In the genomic region with DNA sequence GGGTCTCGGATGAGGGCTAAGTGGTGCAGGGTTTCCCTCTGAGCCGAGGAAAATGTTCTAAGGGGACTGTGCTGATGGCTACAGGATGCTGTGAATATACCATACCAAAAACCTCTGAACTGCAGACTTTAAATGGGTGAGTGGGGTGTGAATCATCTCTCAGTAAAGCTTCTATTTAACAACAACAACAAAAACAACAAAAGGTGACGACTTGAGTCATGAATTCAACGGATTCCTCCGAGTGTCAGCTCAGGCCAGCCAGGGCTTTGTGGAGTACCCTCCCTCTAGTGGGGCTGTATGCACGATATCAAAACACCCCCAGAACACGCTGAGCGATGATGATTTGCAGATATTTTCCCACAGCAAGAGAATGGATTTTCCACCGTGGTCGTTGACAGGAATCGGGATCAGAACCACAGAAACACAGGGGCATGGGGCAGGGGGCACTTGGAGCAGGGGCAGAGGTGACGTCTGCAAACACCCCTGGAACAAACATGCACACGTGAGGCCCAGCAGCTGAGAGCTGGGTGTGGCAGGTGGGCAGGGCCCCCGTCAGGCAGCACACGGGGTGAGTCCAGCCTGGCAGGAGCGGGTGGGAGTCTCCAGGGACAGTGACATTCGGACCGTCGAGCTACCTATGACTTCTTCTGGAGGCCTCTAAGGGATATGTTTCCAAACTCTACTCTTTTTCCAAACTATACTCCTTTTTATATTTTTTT, we compare ENCODE assay signal across 26 cellular contexts. TPM values are rescaled to one million over a fixed set of nuclear protein-coding genes. Genes with fewer than 3 reads are reported as not detected.
DNase-seq lines count a peak whose midpoint lies in the region; ATAC-seq, FAIRE-seq and TF ChIP-seq lines count a peak whose summit lies in the region.
"Had no signal": no experiment of that assay in that cellular context is flagged by ENCODE, and none has a peak within 500 bp of the region (broad histone marks: within the 10 kb centered on the region; RNA-seq: fewer than 3 reads in every experiment).

No MANE protein-coding gene starts in this region.

- no TSS peak for BruUV-seq in K562 (replicated peaks; lab: Mats Ljungman, UMichigan)

- H3K9me1 ChIP-seq in K562 (ENCODE audit: control insufficient read depth, insufficient read depth, low read length): no peaks in the 10 kb centered on the region

- H3K9me3 ChIP-seq in K562 (replicated peaks; ENCODE audit: control insufficient read depth, insufficient read depth, low read depth, low read length): no peaks in the 10 kb centered on the region
- no peaks in the 10 kb centered on the region for H3K9me3 ChIP-seq in mesenchymal stem cell (ENCODE audit: control insufficient read depth, low read length)
- H3K9me3 ChIP-seq: left lung, pancreas, sigmoid colon, vagina had no signal

- in situ Hi-C loops in K562 (cut with MboI): no loop called here

- DNase-seq in H54 (ENCODE audit: insufficient read length, low spot score) (peak; percentile 71), M059J (ENCODE audit: low read depth) (peak; percentile 68), K562 (ENCODE audit: extremely low read depth in 1 of 4, low spot score in 3 of 4) (no peak), mesenchymal stem cell (peak; percentile 18), left cardiac atrium (no peak), SIG-M5 treated with dmso at 0.1 percent for 504 hours (lab: John Stamatoyannopoulos, UW; ENCODE audit: unreplicated experiment) (no peak), UCSD-AML1 (lab: John Stamatoyannopoulos, UW; ENCODE audit: unreplicated experiment) (no peak), NCI-H187 (lab: John Stamatoyannopoulos, UW) (no peak)
- DNase-seq: activated CD4-positive, alpha-beta T cell treated with anti-CD3 and anti-CD28 coated beads for 1 hour; activated CD8-positive, alpha-beta T cell treated with anti-CD3 and anti-CD28 coated beads for 36 hours; activated naive CD8-positive, alpha-beta T cell treated with anti-CD3 and anti-CD28 coated beads for 36 hours; foreskin melanocyte; Kasumi-1; midbrain; natural killer cell; NCI-H1092; NCI-H1930; NCI-H69; pancreas; Right ventricle myocardium superior; sigmoid colon; stimulated activated CD4-positive, alpha-beta T cell treated with anti-CD3 and anti-CD28 coated beads, Interleukin-15, amount 100 ng/mL, for 24 hours had no signal

- 14% methylated on average over 14 of the region's 19 CpGs for WGBS in K562 (ENCODE audit: insufficient coverage, low coverage, missing lambda C conversion rate)
- WGBS in mesenchymal stem cell: 55% methylated on average over 15 of the region's 19 CpGs

- peaks cover 6 to 39% of the 10 kb centered on the region in 2 experiments; a peak in 4 of 5 replicates for H3K4me1 ChIP-seq in K562 (replicated peaks in 1 of 2; ENCODE audit: control insufficient read depth in 2 of 2, insufficient read depth in 2 of 2, low read length in 2 of 2)
- H3K4me1 ChIP-seq in mesenchymal stem cell (ENCODE audit: control insufficient read depth, insufficient read depth, low read depth, low read length): peaks cover 22% of the 10 kb centered on the region

- H3K27ac ChIP-seq in K562 (ENCODE audit: extremely low read depth, low read depth, low read length) (no peak overlapping the region), mesenchymal stem cell (ENCODE audit: low read length, poor library complexity, severe bottlenecking) (no peak overlapping the region)
- H3K27ac ChIP-seq: C4-2B, hepatocyte, left lung, pancreas, sigmoid colon, vagina had no signal

- H2BK12ac ChIP-seq in mesenchymal stem cell (ENCODE audit: low read length in 2 of 2): no peak overlapping the region

- CTCF ChIA-PET in K562 (lab: Yijun Ruan, JAX; ENCODE audit: low intra/inter-chr PET ratio): no interaction called here

- H3K79me1 ChIP-seq in mesenchymal stem cell (replicated peaks; ENCODE audit: low read length, poor library complexity, severe bottlenecking): peaks cover 41% of the 10 kb centered on the region

- no peaks in the 10 kb centered on the region; the same call in 1 of the 2 replicates for H4K20me1 ChIP-seq in K562 (replicated peaks; ENCODE audit: control insufficient read depth, insufficient read depth, low read length)

- no peak overlapping the region for H2BK5ac ChIP-seq in mesenchymal stem cell (ENCODE audit: low read depth, low read length, poor library complexity, severe bottlenecking)

- H3K23ac ChIP-seq in mesenchymal stem cell (ENCODE audit: low read length in 2 of 2): peak overlapping the region in 1 of 2 experiments; percentile 73

- TF ChIP-seq EP300 in K562 (IDR thresholded peaks at IDR 0.05; ENCODE audit: low read length): no peak

- intact Hi-C loops in K562 (cut with micrococcal nuclease): no loop called here
- intact Hi-C loops in left cardiac atrium (cut with DNase I): loop anchor here (5.0 kb wide), 2 partner anchors 84 to 194 kb away; a partner anchor contains a TSS

- ATAC-seq in K562 (no peak), left cardiac atrium (no peak)
- ATAC-seq: activated CD8-positive, alpha-beta T cell treated with anti-CD3 and anti-CD28 coated beads for 36 hours; left lung; natural killer cell; pancreas had no signal

- H4K8ac ChIP-seq in mesenchymal stem cell (ENCODE audit: low read length): no peak overlapping the region

- H3K4me2 ChIP-seq in K562 (ENCODE audit: insufficient read depth, low read length) (no peak overlapping the region), mesenchymal stem cell (ENCODE audit: low read length, poor library complexity, severe bottlenecking) (no peak overlapping the region)
- H3K4me2 ChIP-seq: hepatocyte had no signal

- TF ChIP-seq RAD21 in K562 (CRISPR knock-in tag; conservative IDR thresholded peaks at IDR 0.05 in 1 of 2, IDR thresholded peaks at IDR 0.05 in 1 of 2): no peak

- no peaks in the 10 kb centered on the region for H3K27me3 ChIP-seq in K562 (ENCODE audit: control insufficient read depth in 2 of 2, insufficient read depth in 2 of 2, low read length in 2 of 2)
- H3K27me3 ChIP-seq in mesenchymal stem cell (ENCODE audit: control insufficient read depth in 1 of 2, insufficient read depth in 1 of 2, low read length in 2 of 2): peaks cover 0 to 20% of the 10 kb centered on the region in 2 experiments
- H3K27me3 ChIP-seq: hepatocyte, pancreas, vagina had no signal

- peak overlapping the region in 1 of 2 experiments; percentile 72; a peak in 1 of 4 replicates for H3K9ac ChIP-seq in K562 (ENCODE audit: insufficient read depth in 1 of 2, low read depth in 2 of 2, low read length in 2 of 2)
- no peak overlapping the region for H3K9ac ChIP-seq in mesenchymal stem cell (ENCODE audit: low read length)

- H3K4ac ChIP-seq in mesenchymal stem cell (ENCODE audit: low read depth in 1 of 2, low read length in 2 of 2): no peak overlapping the region

- H3K14ac ChIP-seq in mesenchymal stem cell (ENCODE audit: low read length in 2 of 2): no peak overlapping the region

- no peak overlapping the region for H2BK120ac ChIP-seq in mesenchymal stem cell (ENCODE audit: low read depth, low read length)

- H3K79me2 ChIP-seq in K562 (ENCODE audit: control insufficient read depth, insufficient read depth, low read length): no peaks in the 10 kb centered on the region
- H3K79me2 ChIP-seq: hepatocyte had no signal

- H4K91ac ChIP-seq in mesenchymal stem cell (ENCODE audit: low read length): no peak overlapping the region

- FAIRE-seq in H54 (lab: Jason Lieb, UNC) (no peak), K562 (lab: Jason Lieb, UNC) (peak; percentile 66)
- FAIRE-seq: pancreas had no signal

- POLR2A ChIA-PET in K562 (lab: Yijun Ruan, JAX): interaction anchor here (0.6 to 1.5 kb wide), 5 partner anchors 8 to 37 kb away, joined by 3 to 4 read pairs (median 3); no protein-coding TSS in a partner anchor

- no peak overlapping the region for H2AK5ac ChIP-seq in mesenchymal stem cell (ENCODE audit: low read length, severe bottlenecking)

- no peak overlapping the region for H2BK15ac ChIP-seq in mesenchymal stem cell (ENCODE audit: low read depth, poor library complexity, severe bottlenecking)

- H3K4me3 ChIP-seq in K562 (no peak overlapping the region), mesenchymal stem cell (ENCODE audit: insufficient read depth in 1 of 2, low read depth in 1 of 2, low read length in 2 of 2) (no peak overlapping the region)
- H3K4me3 ChIP-seq: hepatocyte, left lung, pancreas, sigmoid colon, vagina had no signal

- H3K36me3 ChIP-seq in K562 (ENCODE audit: control insufficient read depth, insufficient read depth, low read length) (no peaks in the 10 kb centered on the region), mesenchymal stem cell (ENCODE audit: control insufficient read depth in 1 of 2, insufficient read depth in 2 of 2, low read depth in 1 of 2, low read length in 2 of 2) (peaks cover 0 to 12% of the 10 kb centered on the region in 2 experiments)
- H3K36me3 ChIP-seq: left lung, pancreas, sigmoid colon, vagina had no signal

- TF ChIP-seq POLR2A in H54 (IDR thresholded peaks at IDR 0.05; ENCODE audit: low read depth, low read length) (no peak), K562 (conservative IDR thresholded peaks at IDR 0.05) (no peak)

- H2AFZ ChIP-seq in K562 (ENCODE audit: low read depth, low read length) (no peak overlapping the region), mesenchymal stem cell (ENCODE audit: low read depth, low read length) (no peak overlapping the region)
- H2AFZ ChIP-seq: hepatocyte had no signal

- no peak overlapping the region for H3K18ac ChIP-seq in mesenchymal stem cell (ENCODE audit: low read depth in 1 of 2, low read length in 2 of 2)

- no peak for TF ChIP-seq CTCF in K562 (IDR thresholded peaks at IDR 0.05 in 2 of 3, conservative IDR thresholded peaks at IDR 0.05 in 1 of 3; ENCODE audit: insufficient read depth in 2 of 3, low read depth in 1 of 3, low read length in 3 of 3)

RNA-seq across cellular contexts. Expression of a gene that starts 38.6 kb away (rescaled TPM):
- 36.9 and 59.3 TPM in 2 replicates for total RNA-seq in M059J (2014; rRNA removed; shearing (Covaris generic))
- 22.0 and 60.9 TPM in 2 replicates for total RNA-seq in K562 (2011; cell fraction: chromatin; rRNA removed; ENCODE audit: low replicate concordance)
- 104 and 105 TPM in 2 replicates for total RNA-seq in K562 (2011; cell fraction: nucleolus; rRNA removed)
- 35.7 and 41.6 TPM in 2 replicates for total RNA-seq in K562 (2011; cell fraction: nucleoplasm; rRNA removed)
- total RNA-seq in K562 (2014; rRNA removed): 62.7 and 92.2 TPM in 2 replicates
- 8.2 and 8.3 TPM in 2 replicates for total RNA-seq in K562 (2014; rRNA removed; fragmentation: Illumina TruSeq; extraction: Trizol)
- total RNA-seq in K562 (2015; rRNA removed; fragmentation: Illumina TruSeq; extraction: Trizol): 26.5 and 28.3 TPM in 2 replicates
- 97.3 and 104 TPM in 2 replicates for total RNA-seq in K562 (2021)
- polyA plus RNA-seq in K562 (2011; rRNA removed): 29.5 and 48.0 TPM in 2 replicates
- polyA plus RNA-seq in K562 (2011; cell fraction: cytosol; rRNA removed): 27.4 and 73.4 TPM in 2 replicates
- polyA plus RNA-seq in K562 (2011; cell fraction: nucleus; rRNA removed): 238 and 316 TPM in 2 replicates
- polyA plus RNA-seq in K562 (2012): 65.5 and 70.1 TPM in 2 replicates
- polyA plus RNA-seq in K562 (2014; fragmentation: Illumina TruSeq; extraction: Trizol): 10.3 and 24.9 TPM in 2 replicates
- 1 to 10 TPM in 1 of 2 experiments, under 1 TPM in 1; 0.34 to 1.1 TPM for polyA plus RNA-seq in K562 (2014; fragmentation: Nextera tagmentation; extraction: Ambion mirVana)
- polyA plus RNA-seq in K562 (2014; rRNA removed): 62.6 and 84.4 TPM in 2 replicates
- 1.6 and 4.4 TPM in 2 replicates for polyA minus RNA-seq in K562 (2011; rRNA and poly(A)+ RNA removed)
- polyA minus RNA-seq in K562 (2011; cell fraction: cytosol; rRNA and poly(A)+ RNA removed): 14.8 and 20.6 TPM in 2 replicates
- polyA minus RNA-seq in K562 (2011; cell fraction: nucleus; rRNA and poly(A)+ RNA removed): 47.3 and 53.0 TPM in 2 replicates
- polyA plus RNA-seq in mesenchymal stem cell (2013, experiment 1 of 2): 85.3 TPM
- 84.2 TPM for polyA plus RNA-seq in mesenchymal stem cell (2013, experiment 2 of 2)
- total RNA-seq in left cardiac atrium: 10 to 100 TPM; 47.9 to 71.0 TPM

RNA-seq across cellular contexts. Expression of a gene that starts 41.7 kb away (rescaled TPM):
- total RNA-seq in M059J (2014; rRNA removed; shearing (Covaris generic)): 0.12 and 4.4 TPM in 2 replicates
- total RNA-seq in K562 (2011; cell fraction: chromatin; rRNA removed; ENCODE audit: low replicate concordance): 6.7 and 27.9 TPM in 2 replicates
- total RNA-seq in K562 (2011; cell fraction: nucleolus; rRNA removed): 29.6 and 36.2 TPM in 2 replicates
- total RNA-seq in K562 (2011; cell fraction: nucleoplasm; rRNA removed): 12.0 and 12.1 TPM in 2 replicates
- total RNA-seq in K562 (2014; rRNA removed) (9.5 and 12.7 TPM in 2 replicates), K562 (2014; rRNA removed; fragmentation: Illumina TruSeq; extraction: Trizol) (0.11 and 0.32 TPM in 2 replicates), K562 (2015; rRNA removed; fragmentation: Illumina TruSeq; extraction: Trizol) (2.7 and 2.8 TPM in 2 replicates), K562 (2021) (9.3 and 10.2 TPM in 2 replicates), left cardiac atrium (1 to 10 TPM; 3.6 to 3.7 TPM)
- polyA plus RNA-seq in K562 (2011; rRNA removed) (1.5 and 3.9 TPM in 2 replicates), K562 (2014; fragmentation: Illumina TruSeq; extraction: Trizol) (0.83 and 2.3 TPM in 2 replicates), K562 (2014; fragmentation: Nextera tagmentation; extraction: Ambion mirVana) (not detected), K562 (2014; rRNA removed) (17.1 and 20.2 TPM in 2 replicates)
- polyA plus RNA-seq in K562 (2011; cell fraction: cytosol; rRNA removed): 4.5 and 15.8 TPM in 2 replicates
- 37.1 and 90.0 TPM in 2 replicates for polyA plus RNA-seq in K562 (2011; cell fraction: nucleus; rRNA removed)
- polyA plus RNA-seq in K562 (2012): 5.5 and 10.7 TPM in 2 replicates
- polyA minus RNA-seq in K562 (2011; rRNA and poly(A)+ RNA removed): 0.06 and 0.25 TPM in 2 replicates
- polyA minus RNA-seq in K562 (2011; cell fraction: cytosol; rRNA and poly(A)+ RNA removed): 1.2 and 1.5 TPM in 2 replicates
- 4.7 and 7.7 TPM in 2 replicates for polyA minus RNA-seq in K562 (2011; cell fraction: nucleus; rRNA and poly(A)+ RNA removed)
- 1.8 TPM for polyA plus RNA-seq in mesenchymal stem cell (2013, experiment 1 of 2)
- polyA plus RNA-seq in mesenchymal stem cell (2013, experiment 2 of 2): 1.9 TPM

RNA-seq across cellular contexts. Expression of a gene that starts 52.9 kb away (rescaled TPM):
- 2.5 and 3.1 TPM in 2 replicates for total RNA-seq in M059J (2014; rRNA removed; shearing (Covaris generic))
- 6.4 and 23.8 TPM in 2 replicates for total RNA-seq in K562 (2011; cell fraction: chromatin; rRNA removed; ENCODE audit: low replicate concordance)
- 8.2 and 11.0 TPM in 2 replicates for total RNA-seq in K562 (2011; cell fraction: nucleolus; rRNA removed)
- total RNA-seq in K562 (2011; cell fraction: nucleoplasm; rRNA removed): 6.0 and 7.5 TPM in 2 replicates
- total RNA-seq in K562 (2014; rRNA removed) (2.2 and 2.6 TPM in 2 replicates), K562 (2014; rRNA removed; fragmentation: Illumina TruSeq; extraction: Trizol) (0.38 and 0.40 TPM in 2 replicates), K562 (2015; rRNA removed; fragmentation: Illumina TruSeq; extraction: Trizol) (2.3 TPM in 2 replicates), K562 (2021) (4.1 and 4.6 TPM in 2 replicates), left cardiac atrium (10 to 100 TPM; 12.7 to 17.0 TPM)
- polyA plus RNA-seq in K562 (2011; rRNA removed) (1.1 and 1.7 TPM in 2 replicates), K562 (2014; fragmentation: Illumina TruSeq; extraction: Trizol) (0.39 and 1.1 TPM in 2 replicates), K562 (2014; fragmentation: Nextera tagmentation; extraction: Ambion mirVana) (under 1 TPM; 0.29 to 0.58 TPM), K562 (2014; rRNA removed) (1.3 and 2.0 TPM in 2 replicates)
- 1.7 and 3.0 TPM in 2 replicates for polyA plus RNA-seq in K562 (2011; cell fraction: cytosol; rRNA removed)
- 4.8 and 8.1 TPM in 2 replicates for polyA plus RNA-seq in K562 (2011; cell fraction: nucleus; rRNA removed)
- polyA plus RNA-seq in K562 (2012): 2.3 and 3.0 TPM in 2 replicates
- 13.0 and 13.5 TPM in 2 replicates for polyA minus RNA-seq in K562 (2011; rRNA and poly(A)+ RNA removed)
- 14.3 and 18.7 TPM in 2 replicates for polyA minus RNA-seq in K562 (2011; cell fraction: cytosol; rRNA and poly(A)+ RNA removed)
- polyA minus RNA-seq in K562 (2011; cell fraction: nucleus; rRNA and poly(A)+ RNA removed): 4.2 and 5.1 TPM in 2 replicates
- polyA plus RNA-seq in mesenchymal stem cell (2013, experiment 1 of 2): 3.8 TPM
- 3.9 TPM for polyA plus RNA-seq in mesenchymal stem cell (2013, experiment 2 of 2)

Comparison
In these comparisons a context has a peak if more than half of its experiments do, and no peak if none do; other contexts are left out.
1. DNase-seq: peak in H54 (single experiment), M059J (single experiment) and mesenchymal stem cell (single experiment); none in K562 (0 of 4), left cardiac atrium (single experiment), SIG-M5 treated with dmso at 0.1 percent for 504 hours (single experiment), UCSD-AML1 (single experiment) and NCI-H187 (0 of 2).